Comparison of ENCODE assay signal across 9 cellular contexts in the genomic region with DNA sequence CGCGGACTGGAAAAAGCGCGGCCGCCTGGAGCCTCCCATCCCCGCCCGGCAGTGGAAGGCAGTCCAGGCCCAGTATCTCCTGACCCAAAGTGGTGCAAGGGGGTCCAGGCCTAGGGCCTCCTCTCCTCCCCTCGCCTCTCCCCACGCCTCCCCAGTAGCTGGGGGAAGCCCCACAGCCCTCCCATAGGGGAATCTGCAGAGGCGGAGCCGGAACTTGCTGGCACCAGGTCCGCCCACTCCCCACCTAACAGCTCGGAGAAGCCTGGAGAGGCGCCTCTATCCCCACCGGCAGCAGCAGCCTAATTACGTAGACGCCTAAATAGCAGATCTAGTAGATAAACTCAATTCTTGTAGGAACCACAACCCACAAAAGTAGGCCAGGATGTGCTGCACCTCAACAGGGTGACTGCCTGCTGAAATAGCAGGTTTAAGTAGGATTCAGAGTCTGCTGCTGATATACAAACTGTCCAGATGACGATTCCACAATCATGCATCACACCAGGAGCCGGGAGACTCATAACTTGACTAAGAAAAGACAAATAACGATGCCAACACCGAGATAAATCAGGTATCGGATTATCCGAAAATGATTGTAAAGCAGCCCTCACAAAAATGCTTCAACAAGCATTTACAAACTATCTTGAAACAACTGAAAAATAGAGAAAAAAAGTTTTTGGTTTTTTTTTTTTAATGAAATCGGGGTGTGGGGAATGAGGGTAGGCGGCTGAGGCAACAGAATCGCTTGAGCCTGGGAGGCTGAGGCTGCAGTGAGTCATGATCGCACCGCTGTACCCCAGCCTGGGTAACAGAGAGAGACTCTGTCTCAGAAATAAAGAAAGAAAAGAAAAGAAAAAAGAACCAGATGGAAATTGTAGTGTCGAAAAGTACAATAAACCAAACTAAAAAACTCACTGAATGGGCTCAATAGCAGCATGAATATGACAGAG. TPM values are rescaled to one million over a fixed set of nuclear protein-coding genes. Genes with fewer than 3 reads are reported as not detected.
DNase-seq lines count a peak whose midpoint lies in the region; ATAC-seq and TF ChIP-seq lines count a peak whose summit lies in the region.
"Had no signal": no experiment of that assay in that cellular context is flagged by ENCODE, and none has a peak within 500 bp of the region (broad histone marks: within the 10 kb centered on the region; RNA-seq: fewer than 3 reads in every experiment).

No MANE protein-coding gene starts in this region.

- H3K18ac ChIP-seq in mesenchymal stem cell (ENCODE audit: low read depth in 1 of 2, low read length in 2 of 2), result no peak overlapping the region

- no peak overlapping the region for H3K14ac ChIP-seq in mesenchymal stem cell (ENCODE audit: low read length in 2 of 2)

- H3K9me3 ChIP-seq in Loucy (ENCODE audit: insufficient read depth, low read depth, low read length) (no peaks in the 10 kb centered on the region), mesenchymal stem cell (ENCODE audit: control insufficient read depth, low read length) (no peaks in the 10 kb centered on the region), stomach (no peaks in the 10 kb centered on the region)

- H3K9me3 Mint-ChIP-seq in activated T-cell treated with anti-CD3 and anti-CD28 coated beads, Interleukin-2, amount 50 U/mL, for 4 hours, result no peaks in the 10 kb centered on the region

- no peaks in the 10 kb centered on the region for H3K27me3 Mint-ChIP-seq in activated T-cell treated with anti-CD3 and anti-CD28 coated beads, Interleukin-2, amount 50 U/mL, for 4 hours (ENCODE audit: low read depth)

- TF ChIP-seq POLR2A in stomach (IDR thresholded peaks at IDR 0.05), result no peak

- H3K79me2 ChIP-seq in Loucy (ENCODE audit: insufficient read depth, low read length), result no peaks in the 10 kb centered on the region

- H3K27me3 ChIP-seq in Loucy (ENCODE audit: insufficient read depth, low read length, poor library complexity, severe bottlenecking), result no peaks in the 10 kb centered on the region
- H3K27me3 ChIP-seq in mesenchymal stem cell (ENCODE audit: control insufficient read depth in 1 of 2, insufficient read depth in 1 of 2, low read length in 2 of 2), result peaks cover 0 to 12% of the 10 kb centered on the region in 2 experiments
- peaks cover 0 to 16% (median 0%) of the 10 kb centered on the region in 3 donors for H3K27me3 ChIP-seq in stomach

- H2BK15ac ChIP-seq in mesenchymal stem cell (ENCODE audit: low read depth, poor library complexity, severe bottlenecking), result no peak overlapping the region

- TF ChIP-seq CTCF in Loucy (conservative IDR thresholded peaks at IDR 0.05; ENCODE audit: low read length), result no peak
- TF ChIP-seq CTCF in stomach (IDR thresholded peaks at IDR 0.05), result no peak

- H3F3A ChIP-seq in Loucy (ENCODE audit: low read depth), result peaks cover 4% of the 10 kb centered on the region

- H4K8ac ChIP-seq in mesenchymal stem cell (ENCODE audit: low read length), result no peak overlapping the region

- peaks cover 34% of the 10 kb centered on the region for H3K4me1 Mint-ChIP-seq in activated T-cell treated with anti-CD3 and anti-CD28 coated beads, Interleukin-2, amount 50 U/mL, for 4 hours (ENCODE audit: low read depth)

- intact Hi-C loops in stomach (cut with DNase I; ENCODE audit: low total_unique reads), result no loop called here

- DNase-seq in activated T-cell treated with anti-CD3 and anti-CD28 coated beads, Interleukin-2, amount 50 U/mL, for 4 hours, result peak; percentile 89
- no peak for DNase-seq in mesenchymal stem cell
- DNase-seq in stomach, result no peak
- no peak for DNase-seq in DMS 273 (lab: John Stamatoyannopoulos, UW; ENCODE audit: unreplicated experiment)
- no peak for DNase-seq in DMS79 treated with DMSO at 0.1 percent for 48 hours (lab: John Stamatoyannopoulos, UW)
- DNase-seq: NCI-H1694 had no signal

- no peaks in the 10 kb centered on the region for H4K20me1 ChIP-seq in Loucy (ENCODE audit: insufficient read depth, low read length, poor library complexity, severe bottlenecking)

- H3K9me2 ChIP-seq in Loucy (replicated peaks; ENCODE audit: low read depth, low read length), result no peaks in the 10 kb centered on the region

- H3K4me3 Mint-ChIP-seq in activated T-cell treated with anti-CD3 and anti-CD28 coated beads, Interleukin-2, amount 50 U/mL, for 4 hours, result peak overlapping the region; percentile 72

- peak overlapping the region; percentile 85 for H3K9ac ChIP-seq in Loucy (ENCODE audit: low read depth, low read length, poor library complexity, severe bottlenecking)
- no peak overlapping the region for H3K9ac ChIP-seq in mesenchymal stem cell (ENCODE audit: low read length)

- no peak overlapping the region for H2BK12ac ChIP-seq in mesenchymal stem cell (ENCODE audit: low read length in 2 of 2)

- H3K4me1 ChIP-seq in Loucy (ENCODE audit: insufficient read depth, low read length, poor library complexity, severe bottlenecking) (peaks cover 23% of the 10 kb centered on the region), mesenchymal stem cell (ENCODE audit: control insufficient read depth, insufficient read depth, low read depth, low read length) (peaks cover 5% of the 10 kb centered on the region), stomach (no peaks in the 10 kb centered on the region)

- no peak overlapping the region for H3K23ac ChIP-seq in mesenchymal stem cell (ENCODE audit: low read length in 2 of 2)

- H3K79me1 ChIP-seq in mesenchymal stem cell (replicated peaks; ENCODE audit: low read length, poor library complexity, severe bottlenecking), result no peaks in the 10 kb centered on the region

- no peak overlapping the region for H3K27ac ChIP-seq in mesenchymal stem cell (ENCODE audit: low read length, poor library complexity, severe bottlenecking)
- peak overlapping the region; percentile 8 to 53 (median 43) for H3K27ac ChIP-seq in stomach

- no peak overlapping the region for H2BK120ac ChIP-seq in mesenchymal stem cell (ENCODE audit: low read depth, low read length)

- peak overlapping the region; percentile 53 for H2AK5ac ChIP-seq in mesenchymal stem cell (ENCODE audit: low read length, severe bottlenecking)

- H4K91ac ChIP-seq in mesenchymal stem cell (ENCODE audit: low read length), result no peak overlapping the region

- H3K36me3 ChIP-seq in Loucy (ENCODE audit: insufficient read depth, low read length), result no peaks in the 10 kb centered on the region
- H3K36me3 ChIP-seq in mesenchymal stem cell (ENCODE audit: control insufficient read depth in 1 of 2, insufficient read depth in 2 of 2, low read depth in 1 of 2, low read length in 2 of 2), result no peaks in the 10 kb centered on the region
- H3K36me3 ChIP-seq in stomach, result no peaks in the 10 kb centered on the region

- H3K36me3 Mint-ChIP-seq in activated T-cell treated with anti-CD3 and anti-CD28 coated beads, Interleukin-2, amount 50 U/mL, for 4 hours (ENCODE audit: insufficient read depth), result no peaks in the 10 kb centered on the region

- H3K4ac ChIP-seq in mesenchymal stem cell (ENCODE audit: low read depth in 1 of 2, low read length in 2 of 2), result no peak overlapping the region

- 82% methylated on average over 23 of the region's 29 CpGs for WGBS in mesenchymal stem cell
- 61 to 75% (median 65%) methylated on average over 29 of the region's 29 CpGs for WGBS in stomach, 5 donors

- 0 out of 2 replicates have a peak overlapping the region, but pooled peaks have one; percentile 55 for H2AFZ ChIP-seq in Loucy (ENCODE audit: low read length)
- H2AFZ ChIP-seq in mesenchymal stem cell (ENCODE audit: low read depth, low read length), result no peak overlapping the region

- peak overlapping the region; percentile 95 for H3K4me2 ChIP-seq in Loucy (ENCODE audit: low read depth, low read length, poor library complexity, severe bottlenecking)
- H3K4me2 ChIP-seq in mesenchymal stem cell (ENCODE audit: low read length, poor library complexity, severe bottlenecking), result no peak overlapping the region

- TF ChIP-seq EP300 in stomach (IDR thresholded peaks at IDR 0.05), result no peak

- H3K4me3 ChIP-seq in Loucy (ENCODE audit: low read length, poor library complexity, severe bottlenecking) (peak overlapping the region; percentile 74), mesenchymal stem cell (ENCODE audit: insufficient read depth in 1 of 2, low read depth in 1 of 2, low read length in 2 of 2) (no peak overlapping the region), stomach (peak overlapping the region in 1 of 4 donors; percentile 13)

- H2BK5ac ChIP-seq in mesenchymal stem cell (ENCODE audit: low read depth, low read length, poor library complexity, severe bottlenecking), result no peak overlapping the region

- peak; percentile 90 to 96 for ATAC-seq in activated T-cell treated with anti-CD3 and anti-CD28 coated beads, Interleukin-2, amount 50 U/mL, for 4 hours
- no peak for ATAC-seq in HG03457 (IDR thresholded peaks at IDR 0.05; ENCODE audit: unreplicated experiment)
- no peak for ATAC-seq in GM21423 (IDR thresholded peaks at IDR 0.05; ENCODE audit: unreplicated experiment)

RNA-seq across cellular contexts. Expression of gene BRD1, which starts 11.4 kb away (rescaled TPM):
- 10 to 100 TPM; 26.8 to 34.9 (median 32.3) TPM for total RNA-seq in activated T-cell treated with anti-CD3 and anti-CD28 coated beads, Interleukin-2, amount 50 U/mL, for 4 hours
- polyA plus RNA-seq in mesenchymal stem cell (2013, experiment 1 of 2), result 10.2 TPM
- polyA plus RNA-seq in mesenchymal stem cell (2013, experiment 2 of 2), result 10.1 TPM
- 10 to 100 TPM; 29.2 to 92.4 (median 49.4) TPM for total RNA-seq in stomach
- 10 to 100 TPM; 10.0 to 17.7 (median 16.0) TPM for polyA plus RNA-seq in stomach

RNA-seq across cellular contexts. Expression of gene ZBED4, which starts 14.6 kb away (rescaled TPM):
- total RNA-seq in activated T-cell treated with anti-CD3 and anti-CD28 coated beads, Interleukin-2, amount 50 U/mL, for 4 hours, result 10 to 100 TPM; 16.5 to 17.7 (median 16.8) TPM
- 11.3 TPM for polyA plus RNA-seq in mesenchymal stem cell (2013, experiment 1 of 2)
- polyA plus RNA-seq in mesenchymal stem cell (2013, experiment 2 of 2), result 11.2 TPM
- 10 to 100 TPM; 11.9 to 31.7 (median 21.6) TPM for total RNA-seq in stomach
- 1 to 10 TPM; 2.2 to 3.2 (median 3.2) TPM for polyA plus RNA-seq in stomach

Comparison
In these comparisons a context has a peak if more than half of its experiments do, and no peak if none do; other contexts are left out.
1. ATAC-seq: peak in activated T-cell treated with anti-CD3 and anti-CD28 coated beads, Interleukin-2, amount 50 U/mL, for 4 hours (2 of 2); none in HG03457 (single experiment) and GM21423 (single experiment).